7 cellular contexts compared by ENCODE assay signal in genomic region chr1:95041491-95042165, GRCh38. TPM values are rescaled to one million over a fixed set of nuclear protein-coding genes. Genes with fewer than 3 reads are reported as not detected.
A peak's percentile ranks its signal among the peaks of the same experiment; 100 is the strongest.
DNase-seq lines count a peak whose midpoint lies in the region; ATAC-seq and TF ChIP-seq lines count a peak whose summit lies in the region.

No MANE protein-coding gene starts in this region.

- H3K9me3 Mint-ChIP-seq in activated T-helper 2 cell treated with anti-CD3 and anti-CD28 coated beads, Interferon-gamma antibody, Interleukin-2, Interleukin-4, amounts not matched to agents 10 μg/mL and 5 μg/mL and 100 μg/mL, durations not matched to agents 14 hours and 24 hours and 36 hours = no peaks in the 10 kb centered on the region

- no peaks in the 10 kb centered on the region for H3K9me3 ChIP-seq in testis

- DNase-seq in NCI-H526 treated with DMSO at 0.1 percent for 48 hours (lab: John Stamatoyannopoulos, UW) (peak; percentile 60), T47D (ENCODE audit: low read depth in 1 of 2, low spot score in 1 of 2) (peak; percentile 14 to 85), kidney glomerular epithelial cell (lab: John Stamatoyannopoulos, UW) (peak; percentile 67), testis (peak; percentile 82)
- no peak for DNase-seq in activated T-helper 2 cell treated with anti-CD3 and anti-CD28 coated beads, Interferon-gamma antibody, Interleukin-2, Interleukin-4, amounts not matched to agents 10 μg/mL and 5 μg/mL and 100 μg/mL, durations not matched to agents 14 hours and 24 hours and 36 hours (ENCODE audit: low spot score)

- TF ChIP-seq CTCF in GM12872 (IDR thresholded peaks at IDR 0.05; ENCODE audit: insufficient read depth, low read depth, low read length) (peak; percentile 51), testis (IDR thresholded peaks at IDR 0.05) (peak; percentile 75 to 93 (median 89))

- no peaks in the 10 kb centered on the region for H3K36me3 Mint-ChIP-seq in activated T-helper 2 cell treated with anti-CD3 and anti-CD28 coated beads, Interferon-gamma antibody, Interleukin-2, Interleukin-4, amounts not matched to agents 10 μg/mL and 5 μg/mL and 100 μg/mL, durations not matched to agents 14 hours and 24 hours and 36 hours (ENCODE audit: low read depth)

- no peaks in the 10 kb centered on the region for H3K27me3 ChIP-seq in testis

- peak overlapping the region; percentile 50 to 71 for H3K27ac ChIP-seq in testis

- WGBS in testis, 2 donors = 19 to 26% methylated on average over 2 of the region's 2 CpGs

- intact Hi-C loops in testis (cut with DNase I; ENCODE audit: low total_unique reads) = loop anchor here (10.0 kb wide), 1 partner anchor 187 kb away; no protein-coding TSS in a partner anchor
- intact Hi-C loops in activated T-helper 2 cell treated with anti-CD3 and anti-CD28 coated beads, Interferon-gamma antibody, Interleukin-2, Interleukin-4, amounts not matched to agents 10 μg/mL and 5 μg/mL and 100 μg/mL, durations not matched to agents 14 hours and 24 hours and 36 hours (cut with micrococcal nuclease) = loop anchor here (2.0 to 5.0 kb wide), 2 partner anchors 31 to 114 kb away; partner anchors contain the start of genes ALG14 and CNN3

- no peak overlapping the region for H3K4me3 Mint-ChIP-seq in activated T-helper 2 cell treated with anti-CD3 and anti-CD28 coated beads, Interferon-gamma antibody, Interleukin-2, Interleukin-4, amounts not matched to agents 10 μg/mL and 5 μg/mL and 100 μg/mL, durations not matched to agents 14 hours and 24 hours and 36 hours (ENCODE audit: low read depth)

- H3K27ac Mint-ChIP-seq in activated T-helper 2 cell treated with anti-CD3 and anti-CD28 coated beads, Interferon-gamma antibody, Interleukin-2, Interleukin-4, amounts not matched to agents 10 μg/mL and 5 μg/mL and 100 μg/mL, durations not matched to agents 14 hours and 24 hours and 36 hours = no peak overlapping the region

- H3K4me1 ChIP-seq in testis = peaks cover 21% of the 10 kb centered on the region

- in situ Hi-C loops in T47D (cut with HindIII; ENCODE audit: low pct_unique_long_range_greater_than_20kb, low sequenced_read_pairs) = no loop called here

- H3K4me3 ChIP-seq in testis = no peak overlapping the region

- peak; percentile 42 for ATAC-seq in HG03175 (IDR thresholded peaks at IDR 0.05; ENCODE audit: unreplicated experiment)

- no peaks in the 10 kb centered on the region for H3K27me3 Mint-ChIP-seq in activated T-helper 2 cell treated with anti-CD3 and anti-CD28 coated beads, Interferon-gamma antibody, Interleukin-2, Interleukin-4, amounts not matched to agents 10 μg/mL and 5 μg/mL and 100 μg/mL, durations not matched to agents 14 hours and 24 hours and 36 hours (ENCODE audit: low read depth)

- no peak for TF ChIP-seq POLR2A in testis (IDR thresholded peaks at IDR 0.05)

- no peaks in the 10 kb centered on the region for H3K36me3 ChIP-seq in testis (ENCODE audit: low read depth, missing control alignments)

- no peaks in the 10 kb centered on the region for H3K4me1 Mint-ChIP-seq in activated T-helper 2 cell treated with anti-CD3 and anti-CD28 coated beads, Interferon-gamma antibody, Interleukin-2, Interleukin-4, amounts not matched to agents 10 μg/mL and 5 μg/mL and 100 μg/mL, durations not matched to agents 14 hours and 24 hours and 36 hours (ENCODE audit: low read depth)

RNA-seq across cellular contexts. Expression of gene ALG14, which starts 31.1 kb away (rescaled TPM):
- 1 to 10 TPM; 3.3 to 5.3 TPM for total RNA-seq in testis
- 24.1 TPM for polyA plus RNA-seq in testis (ENCODE audit: insufficient read depth, low read depth, low replicate concordance)
- total RNA-seq in activated T-helper 2 cell treated with anti-CD3 and anti-CD28 coated beads, Interferon-gamma antibody, Interleukin-2, Interleukin-4, amounts not matched to agents 10 μg/mL and 5 μg/mL and 100 μg/mL, durations not matched to agents 14 hours and 24 hours and 36 hours = 2.4 and 3.1 TPM in 2 replicates
